11 cellular contexts compared by ENCODE assay signal in the genomic region with DNA sequence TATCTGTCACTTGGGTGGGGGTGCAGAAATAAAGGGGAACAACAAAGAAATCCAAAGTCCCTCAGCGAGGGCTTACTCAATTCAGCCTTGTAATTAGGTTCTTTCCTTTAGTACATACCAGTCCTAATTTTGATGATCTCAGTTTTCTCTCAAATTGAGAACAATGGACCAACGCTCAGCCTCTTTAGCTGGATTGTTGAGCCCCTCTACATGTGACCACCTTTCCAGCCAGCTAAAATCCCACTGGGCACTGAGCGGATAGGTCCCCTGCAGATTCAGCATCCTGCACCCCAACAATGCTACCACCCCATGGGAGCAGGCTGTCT. TPM values are rescaled to one million over a fixed set of nuclear protein-coding genes. Genes with fewer than 3 reads are reported as not detected.
DNase-seq lines count a peak whose midpoint lies in the region; ATAC-seq and TF ChIP-seq lines count a peak whose summit lies in the region.
"Had no signal": no experiment of that assay in that cellular context is flagged by ENCODE, and none has a peak within 500 bp of the region (broad histone marks: within the 10 kb centered on the region; RNA-seq: fewer than 3 reads in every experiment).

No MANE protein-coding gene starts in this region.

- TF ChIP-seq EP300 in gastroesophageal sphincter (IDR thresholded peaks at IDR 0.05), result no peak

- no peak overlapping the region for H4K12ac ChIP-seq in trophoblast cell (ENCODE audit: low read depth, low read length)

- peak overlapping the region; percentile 76 to 80 for H3K27ac Mint-ChIP-seq in natural killer cell
- peak overlapping the region in 1 of 2 donors; percentile 26 for H3K27ac Mint-ChIP-seq in natural killer cell treated with Interleukin-12 subunit alpha and Interleukin-12 subunit beta and Interleukin-15 and Interleukin-18, amount 100 ng/mL, for 72 hours
- no peak overlapping the region for H3K27ac Mint-ChIP-seq in activated CD8-positive, alpha-beta memory T cell treated with anti-CD3 and anti-CD28 coated beads, Interleukin-2, amount 10 ng/mL, durations not matched to agents 7 days and 5 days

- DNase-seq in natural killer cell, result no peak
- DNase-seq in natural killer cell treated with Interleukin-12 subunit alpha and Interleukin-12 subunit beta and Interleukin-15 and Interleukin-18, amount 100 ng/mL, for 72 hours (ENCODE audit: low spot score), result no peak
- no peak for DNase-seq in trophoblast cell
- DNase-seq in vagina (ENCODE audit: extremely low spot score in 2 of 2), result no peak
- DNase-seq in central memory CD4-positive, alpha-beta T cell, result no peak
- DNase-seq in stimulated activated naive CD4-positive, alpha-beta T cell (lab: John Stamatoyannopoulos, UW), result no peak
- no peak for DNase-seq in activated CD8-positive, alpha-beta memory T cell treated with anti-CD3 and anti-CD28 coated beads, Interleukin-2, amount 10 ng/mL, durations not matched to agents 7 days and 5 days
- DNase-seq: activated CD4-positive, CD25-positive, alpha-beta regulatory T cell; NCI-H226 had no signal

- H3K4me3 ChIP-seq in gastroesophageal sphincter (peak overlapping the region in 1 of 2 donors; percentile 25), trophoblast cell (ENCODE audit: low read depth, low read length) (no peak overlapping the region), vagina (no peak overlapping the region)

- H3K9me3 Mint-ChIP-seq in natural killer cell, result no peaks in the 10 kb centered on the region
- no peaks in the 10 kb centered on the region for H3K9me3 Mint-ChIP-seq in natural killer cell treated with Interleukin-12 subunit alpha and Interleukin-12 subunit beta and Interleukin-15 and Interleukin-18, amount 100 ng/mL, for 72 hours
- no peaks in the 10 kb centered on the region for H3K9me3 Mint-ChIP-seq in activated CD8-positive, alpha-beta memory T cell treated with anti-CD3 and anti-CD28 coated beads, Interleukin-2, amount 10 ng/mL, durations not matched to agents 7 days and 5 days (ENCODE audit: low read depth)
- H3K9me3 Mint-ChIP-seq: central memory CD8-positive, alpha-beta T cell had no signal

- intact Hi-C loops in natural killer cell (cut with micrococcal nuclease) (loop anchor here (10.0 kb wide), 1 partner anchor 87 kb away; no protein-coding TSS in a partner anchor), vagina (cut with DNase I) (no loop called here)

- H4K91ac ChIP-seq in trophoblast cell (ENCODE audit: low read depth, low read length), result no peak overlapping the region

- H3K4me2 ChIP-seq in trophoblast cell (ENCODE audit: low read length), result no peak overlapping the region

- H3K4me1 Mint-ChIP-seq in natural killer cell, result peaks cover 55 to 63% of the 10 kb centered on the region in 2 donors
- peaks cover 43 to 44% of the 10 kb centered on the region in 2 donors for H3K4me1 Mint-ChIP-seq in natural killer cell treated with Interleukin-12 subunit alpha and Interleukin-12 subunit beta and Interleukin-15 and Interleukin-18, amount 100 ng/mL, for 72 hours (ENCODE audit: low read depth in 2 of 2)
- H3K4me1 Mint-ChIP-seq in activated CD8-positive, alpha-beta memory T cell treated with anti-CD3 and anti-CD28 coated beads, Interleukin-2, amount 10 ng/mL, durations not matched to agents 7 days and 5 days, result peaks cover 24% of the 10 kb centered on the region

- no peak overlapping the region for H3K23ac ChIP-seq in trophoblast cell (ENCODE audit: low read length)

- no peaks in the 10 kb centered on the region for H3K79me1 ChIP-seq in trophoblast cell (ENCODE audit: low read length)

- no peak overlapping the region for H3K9ac ChIP-seq in trophoblast cell (ENCODE audit: low read length)

- no peak overlapping the region for H3K18ac ChIP-seq in trophoblast cell (ENCODE audit: low read length)

- H3K14ac ChIP-seq in trophoblast cell (ENCODE audit: low read length), result no peak overlapping the region

- 50 to 60% methylated on average over 1 to 2 of the region's 3 CpGs for WGBS in gastroesophageal sphincter (ENCODE audit: low coverage in 1 of 2), 2 donors
- WGBS in trophoblast cell (ENCODE audit: extremely low coverage, insufficient coverage, insufficient read length), result no CpG with 5 or more reads among the region's 3 CpGs

- no peak overlapping the region for H4K8ac ChIP-seq in trophoblast cell (ENCODE audit: low read depth, low read length)

- no peaks in the 10 kb centered on the region for H3K27me3 Mint-ChIP-seq in natural killer cell (ENCODE audit: low read depth in 2 of 2)
- H3K27me3 Mint-ChIP-seq in natural killer cell treated with Interleukin-12 subunit alpha and Interleukin-12 subunit beta and Interleukin-15 and Interleukin-18, amount 100 ng/mL, for 72 hours, result no peaks in the 10 kb centered on the region
- no peaks in the 10 kb centered on the region for H3K27me3 Mint-ChIP-seq in activated CD8-positive, alpha-beta memory T cell treated with anti-CD3 and anti-CD28 coated beads, Interleukin-2, amount 10 ng/mL, durations not matched to agents 7 days and 5 days
- H3K27me3 Mint-ChIP-seq: central memory CD8-positive, alpha-beta T cell had no signal

- no peaks in the 10 kb centered on the region for H3K9me3 ChIP-seq in gastroesophageal sphincter
- peaks cover 2% of the 10 kb centered on the region for H3K9me3 ChIP-seq in trophoblast cell (ENCODE audit: insufficient read depth, low read depth, low read length)
- no peaks in the 10 kb centered on the region for H3K9me3 ChIP-seq in vagina

- peak overlapping the region; percentile 34 for H3K4ac ChIP-seq in trophoblast cell (ENCODE audit: low read depth, low read length)

- TF ChIP-seq POLR2A in gastroesophageal sphincter (IDR thresholded peaks at IDR 0.05), result no peak
- no peak for TF ChIP-seq POLR2A in vagina (IDR thresholded peaks at IDR 0.05)

- H3K4me3 Mint-ChIP-seq in natural killer cell, result no peak overlapping the region
- H3K4me3 Mint-ChIP-seq in natural killer cell treated with Interleukin-12 subunit alpha and Interleukin-12 subunit beta and Interleukin-15 and Interleukin-18, amount 100 ng/mL, for 72 hours, result no peak overlapping the region
- no peak overlapping the region for H3K4me3 Mint-ChIP-seq in activated CD8-positive, alpha-beta memory T cell treated with anti-CD3 and anti-CD28 coated beads, Interleukin-2, amount 10 ng/mL, durations not matched to agents 7 days and 5 days

- no peak overlapping the region for H2BK12ac ChIP-seq in trophoblast cell (ENCODE audit: low read length)

- no peak overlapping the region for H2AK5ac ChIP-seq in trophoblast cell (ENCODE audit: low read length)

- peaks cover 3% of the 10 kb centered on the region for H3K79me2 ChIP-seq in trophoblast cell (ENCODE audit: control insufficient read depth, insufficient read depth, low read length, poor library complexity)

- ATAC-seq in natural killer cell, result no peak
- no peak for ATAC-seq in natural killer cell treated with Interleukin-12 subunit alpha and Interleukin-12 subunit beta and Interleukin-15 and Interleukin-18, amount 100 ng/mL, for 72 hours
- ATAC-seq in gastroesophageal sphincter, result no peak
- ATAC-seq in activated CD8-positive, alpha-beta memory T cell treated with anti-CD3 and anti-CD28 coated beads, Interleukin-2, amount 10 ng/mL, durations not matched to agents 7 days and 5 days, result no peak

- H3K27me3 ChIP-seq in gastroesophageal sphincter (no peaks in the 10 kb centered on the region), trophoblast cell (ENCODE audit: insufficient read depth, low read length) (no peaks in the 10 kb centered on the region), vagina (no peaks in the 10 kb centered on the region)

- no peak overlapping the region for H2AFZ ChIP-seq in trophoblast cell (ENCODE audit: insufficient read depth, low read length, poor library complexity)

- TF ChIP-seq CTCF in natural killer cell (IDR thresholded peaks at IDR 0.05) (no peak), gastroesophageal sphincter (IDR thresholded peaks at IDR 0.05) (no peak), vagina (IDR thresholded peaks at IDR 0.05) (no peak)

- no peaks in the 10 kb centered on the region for H3K36me3 Mint-ChIP-seq in natural killer cell
- H3K36me3 Mint-ChIP-seq in natural killer cell treated with Interleukin-12 subunit alpha and Interleukin-12 subunit beta and Interleukin-15 and Interleukin-18, amount 100 ng/mL, for 72 hours, result no peaks in the 10 kb centered on the region
- no peaks in the 10 kb centered on the region for H3K36me3 Mint-ChIP-seq in activated CD8-positive, alpha-beta memory T cell treated with anti-CD3 and anti-CD28 coated beads, Interleukin-2, amount 10 ng/mL, durations not matched to agents 7 days and 5 days

- H2BK120ac ChIP-seq in trophoblast cell (ENCODE audit: insufficient read depth, low read length, poor library complexity), result no peak overlapping the region

- CTCF ChIA-PET in activated CD8-positive, alpha-beta memory T cell treated with anti-CD3 and anti-CD28 coated beads, Interleukin-2, amount 10 ng/mL, durations not matched to agents 7 days and 5 days (lab: Charles Lee), result interaction anchor here (1.6 kb wide), 1 partner anchor 91 kb away, joined by 4 read pairs; no protein-coding TSS in a partner anchor

- no peak overlapping the region for H2BK5ac ChIP-seq in trophoblast cell (ENCODE audit: low read depth, low read length, poor library complexity)

- H3K36me3 ChIP-seq in gastroesophageal sphincter, result no peaks in the 10 kb centered on the region
- H3K36me3 ChIP-seq in trophoblast cell (ENCODE audit: control insufficient read depth in 1 of 2, insufficient read depth in 2 of 2, low read length in 2 of 2), result peaks cover 15% of the 10 kb centered on the region in 2 experiments
- peaks cover 0 to 5% of the 10 kb centered on the region in 2 donors for H3K36me3 ChIP-seq in vagina

- H3K4me1 ChIP-seq in gastroesophageal sphincter (peaks cover 4 to 87% (median 48%) of the 10 kb centered on the region in 3 donors), trophoblast cell (ENCODE audit: control insufficient read depth in 1 of 2, insufficient read depth in 2 of 2, low read length in 2 of 2) (peaks cover 0 to 11% of the 10 kb centered on the region in 2 experiments), vagina (peaks cover 73% of the 10 kb centered on the region)

- H3K27ac ChIP-seq in gastroesophageal sphincter (peak overlapping the region in 3 of 4 donors; percentile 70 to 89 (median 82)), trophoblast cell (ENCODE audit: low read depth, low read length) (no peak overlapping the region), vagina (peak overlapping the region; percentile 70)

RNA-seq across cellular contexts. Expression of a gene that starts 11.4 kb away (rescaled TPM):
- 10 to 100 TPM; 58.1 to 72.5 (median 68.6) TPM for total RNA-seq in natural killer cell
- 10 to 100 TPM; 59.4 to 59.8 TPM for total RNA-seq in natural killer cell treated with Interleukin-12 subunit alpha and Interleukin-12 subunit beta and Interleukin-15 and Interleukin-18, amount 100 ng/mL, for 72 hours
- total RNA-seq in gastroesophageal sphincter, result 100 to 1,000 TPM in 1 of 4 donors, 10 to 100 TPM in 3; 52.0 to 108 (median 64.9) TPM
- 88.3 and 94.8 TPM in 2 replicates for polyA plus RNA-seq in trophoblast cell (2013)
- total RNA-seq in vagina, result 50.8 TPM
- 10 to 100 TPM; 29.8 to 35.5 TPM for total RNA-seq in activated CD8-positive, alpha-beta memory T cell treated with anti-CD3 and anti-CD28 coated beads, Interleukin-2, amount 10 ng/mL, durations not matched to agents 7 days and 5 days

RNA-seq across cellular contexts. Expression of a gene that starts 55.8 kb away (rescaled TPM):
- total RNA-seq in natural killer cell, result 100 to 1,000 TPM; 126 to 178 (median 149) TPM
- 100 to 1,000 TPM; 107 to 156 TPM for total RNA-seq in natural killer cell treated with Interleukin-12 subunit alpha and Interleukin-12 subunit beta and Interleukin-15 and Interleukin-18, amount 100 ng/mL, for 72 hours
- total RNA-seq in gastroesophageal sphincter, result 10 to 100 TPM; 70.3 to 90.3 (median 80.0) TPM
- 172 and 176 TPM in 2 replicates for polyA plus RNA-seq in trophoblast cell (2013)
- total RNA-seq in vagina, result 162 TPM
- 100 to 1,000 TPM; 110 to 122 TPM for total RNA-seq in activated CD8-positive, alpha-beta memory T cell treated with anti-CD3 and anti-CD28 coated beads, Interleukin-2, amount 10 ng/mL, durations not matched to agents 7 days and 5 days

RNA-seq across cellular contexts. Expression of a gene that starts 59.6 kb away (rescaled TPM):
- total RNA-seq in natural killer cell, result 100 to 1,000 TPM; 168 to 215 (median 187) TPM
- 10 to 100 TPM; 19.7 to 43.0 TPM for total RNA-seq in natural killer cell treated with Interleukin-12 subunit alpha and Interleukin-12 subunit beta and Interleukin-15 and Interleukin-18, amount 100 ng/mL, for 72 hours
- 10 to 100 TPM; 21.2 to 93.7 (median 51.2) TPM for total RNA-seq in gastroesophageal sphincter
- polyA plus RNA-seq in trophoblast cell (2013), result 36.7 and 39.8 TPM in 2 replicates
- 90.6 TPM for total RNA-seq in vagina
- 1 to 10 TPM; 6.6 to 7.8 TPM for total RNA-seq in activated CD8-positive, alpha-beta memory T cell treated with anti-CD3 and anti-CD28 coated beads, Interleukin-2, amount 10 ng/mL, durations not matched to agents 7 days and 5 days
